8 cellular contexts compared by ENCODE assay signal in genomic region chr15:35751421-35752133, GRCh38.
DNase-seq lines count a peak whose midpoint lies in the region; ATAC-seq and TF ChIP-seq lines count a peak whose summit lies in the region.

No MANE protein-coding gene starts in this region.

- TF ChIP-seq RAD21 in neural cell (conservative IDR thresholded peaks at IDR 0.05), result peak; percentile 87

- no peaks in the 10 kb centered on the region for H3K4me1 Mint-ChIP-seq in activated CD8-positive, alpha-beta memory T cell treated with anti-CD3 and anti-CD28 coated beads, Interleukin-2, amount 10 ng/mL, durations not matched to agents 7 days and 5 days

- TF ChIP-seq CTCF in fibroblast of mammary gland (conservative IDR thresholded peaks at IDR 0.05; ENCODE audit: control insufficient read depth, insufficient read depth, low read depth, low read length) (peak; percentile 85), neural cell (IDR thresholded peaks at IDR 0.05; ENCODE audit: poor library complexity, severe bottlenecking) (peak; percentile 88), thoracic aorta (IDR thresholded peaks at IDR 0.05) (peak; percentile 72)

- H3K27me3 Mint-ChIP-seq in activated CD8-positive, alpha-beta memory T cell treated with anti-CD3 and anti-CD28 coated beads, Interleukin-2, amount 10 ng/mL, durations not matched to agents 7 days and 5 days, result peaks cover 15% of the 10 kb centered on the region

- H3K9me3 ChIP-seq in neural cell (ENCODE audit: low read length), result no peaks in the 10 kb centered on the region
- H3K9me3 ChIP-seq in thoracic aorta, result no peaks in the 10 kb centered on the region

- no peaks in the 10 kb centered on the region for H3K9me2 ChIP-seq in neural cell (ENCODE audit: insufficient read depth, low read length)

- no peaks in the 10 kb centered on the region for H3K36me3 Mint-ChIP-seq in activated CD8-positive, alpha-beta memory T cell treated with anti-CD3 and anti-CD28 coated beads, Interleukin-2, amount 10 ng/mL, durations not matched to agents 7 days and 5 days

- H4K20me1 ChIP-seq in neural cell (ENCODE audit: insufficient read depth), result no peaks in the 10 kb centered on the region

- H3K4me3 ChIP-seq in fibroblast of mammary gland (ENCODE audit: control insufficient read depth, low read depth, low read length) (no peak overlapping the region), neural cell (ENCODE audit: low read length) (no peak overlapping the region), thoracic aorta (peak overlapping the region; percentile 56)

- no peaks in the 10 kb centered on the region for H3K36me3 ChIP-seq in neural cell (ENCODE audit: insufficient read depth, low read length)
- no peaks in the 10 kb centered on the region for H3K36me3 ChIP-seq in thoracic aorta

- H3K27ac ChIP-seq in neural cell (ENCODE audit: low read length) (no peak overlapping the region), thoracic aorta (peak overlapping the region in 1 of 2 donors; percentile 26)

- CTCF ChIA-PET in activated CD8-positive, alpha-beta memory T cell treated with anti-CD3 and anti-CD28 coated beads, Interleukin-2, amount 10 ng/mL, durations not matched to agents 7 days and 5 days (lab: Charles Lee), result interaction anchor here (0.8 to 1.9 kb wide), 5 partner anchors 10 to 199 kb away, joined by 3 to 6 read pairs (median 4); no protein-coding TSS in a partner anchor

- no peak overlapping the region for H2AFZ ChIP-seq in neural cell (ENCODE audit: low read depth, low read length)

- no peak overlapping the region for H3K4me3 Mint-ChIP-seq in activated CD8-positive, alpha-beta memory T cell treated with anti-CD3 and anti-CD28 coated beads, Interleukin-2, amount 10 ng/mL, durations not matched to agents 7 days and 5 days

- no peak overlapping the region for H3K27ac Mint-ChIP-seq in activated CD8-positive, alpha-beta memory T cell treated with anti-CD3 and anti-CD28 coated beads, Interleukin-2, amount 10 ng/mL, durations not matched to agents 7 days and 5 days

- TF ChIP-seq EP300 in neural cell (conservative IDR thresholded peaks at IDR 0.05; ENCODE audit: poor library complexity, severe bottlenecking), result no peak

- no peaks in the 10 kb centered on the region for H3F3A ChIP-seq in neural cell (ENCODE audit: insufficient read depth, low read length, poor library complexity, severe bottlenecking)

- H3K4me1 ChIP-seq in thoracic aorta (ENCODE audit: control insufficient read depth in 1 of 2, low read depth in 2 of 2), result peaks cover 18 to 43% of the 10 kb centered on the region in 2 donors

- H3K27me3 ChIP-seq in neural cell (ENCODE audit: insufficient read depth, low read depth, low read length) (no peaks in the 10 kb centered on the region), thoracic aorta (replicated peaks; ENCODE audit: insufficient read depth) (no peaks in the 10 kb centered on the region)

- no peaks in the 10 kb centered on the region for H3K9me3 Mint-ChIP-seq in activated CD8-positive, alpha-beta memory T cell treated with anti-CD3 and anti-CD28 coated beads, Interleukin-2, amount 10 ng/mL, durations not matched to agents 7 days and 5 days (ENCODE audit: low read depth)

- H3K9ac ChIP-seq in neural cell (ENCODE audit: low read length), result no peak overlapping the region

- H3K79me2 ChIP-seq in neural cell (replicated peaks; ENCODE audit: insufficient read depth, low read length), result no peaks in the 10 kb centered on the region

- no peak overlapping the region for H3K4me2 ChIP-seq in neural cell (ENCODE audit: low read length)

- peak; percentile 1 for DNase-seq in activated CD4-positive, CD25-positive, alpha-beta regulatory T cell treated with anti-CD3 and anti-CD28 coated beads, Interleukin-2, amount 50 U/mL, for 16 hours (ENCODE audit: low read depth, low spot score)
- DNase-seq in NCI-H69 (lab: John Stamatoyannopoulos, UW) (peak; percentile 93), fibroblast of mammary gland (ENCODE audit: low read depth) (peak; percentile 82), thoracic aorta (ENCODE audit: low spot score) (peak; percentile 23)
- peak; percentile 55 for DNase-seq in activated CD8-positive, alpha-beta memory T cell treated with anti-CD3 and anti-CD28 coated beads, Interleukin-2, amount 10 ng/mL, durations not matched to agents 7 days and 5 days

- no peak for ATAC-seq in activated CD4-positive, CD25-positive, alpha-beta regulatory T cell treated with anti-CD3 and anti-CD28 coated beads, Interleukin-2, amount 50 U/mL, for 24 hours
- ATAC-seq in HG03442 (IDR thresholded peaks at IDR 0.05; ENCODE audit: unreplicated experiment), result peak; percentile 81
- no peak for ATAC-seq in activated CD8-positive, alpha-beta memory T cell treated with anti-CD3 and anti-CD28 coated beads, Interleukin-2, amount 10 ng/mL, durations not matched to agents 7 days and 5 days
- no peak for ATAC-seq in thoracic aorta (ENCODE audit: insufficient number of reproducible peaks, low FRiP score, low read depth)

TF ChIP-seq in neural cell, 6 proteins besides CTCF, POLR2A, EP300 and RAD21:
- TF ChIP-seq EZH2 (IDR thresholded peaks at IDR 0.05; ENCODE audit: borderline replicate concordance, insufficient read depth, low read length, poor library complexity, severe bottlenecking) (no peak), SMC3 (conservative IDR thresholded peaks at IDR 0.05; ENCODE audit: poor library complexity) (peak; percentile 81)

Comparison
In these comparisons a context has a peak if more than half of its experiments do, and no peak if none do; other contexts are left out.
1. DNase-seq: peak in every context shown above with its lines; median percentile 93 in NCI-H69; 82 in fibroblast of mammary gland; 55 in activated CD8-positive, alpha-beta memory T cell treated with anti-CD3 and anti-CD28 coated beads, Interleukin-2, amount 10 ng/mL, durations not matched to agents 7 days and 5 days; 23 in thoracic aorta; 1 in activated CD4-positive, CD25-positive, alpha-beta regulatory T cell treated with anti-CD3 and anti-CD28 coated beads, Interleukin-2, amount 50 U/mL, for 16 hours.